24 cellular contexts compared by ENCODE assay signal in the genomic region with DNA sequence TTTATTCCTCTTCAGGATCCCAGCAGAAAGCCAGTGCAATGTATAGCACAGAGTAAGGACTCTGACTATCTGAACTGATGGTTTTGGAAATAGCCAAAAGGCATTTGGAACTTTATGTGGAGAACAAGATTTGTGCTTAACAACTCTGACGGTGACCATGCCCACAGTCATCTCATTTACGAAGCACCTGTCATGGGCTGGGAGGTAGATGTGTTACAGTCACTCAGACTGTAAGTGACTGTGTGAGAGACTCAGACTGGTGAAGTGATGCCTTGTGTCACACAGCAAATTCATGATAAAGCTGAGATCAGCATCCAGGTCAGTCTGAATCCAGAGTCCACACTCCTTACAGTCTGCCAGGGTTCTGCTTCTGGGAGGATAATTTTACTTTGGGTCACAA. TPM values are rescaled to one million over a fixed set of nuclear protein-coding genes. Genes with fewer than 3 reads are reported as not detected.
A peak's percentile ranks its signal among the peaks of the same experiment; 100 is the strongest.
DNase-seq lines count a peak whose midpoint lies in the region; ATAC-seq and TF ChIP-seq lines count a peak whose summit lies in the region.
"Had no signal": no experiment of that assay in that cellular context is flagged by ENCODE, and none has a peak within 500 bp of the region (broad histone marks: within the 10 kb centered on the region; RNA-seq: fewer than 3 reads in every experiment).

No MANE protein-coding gene starts in this region.

- H4K8ac ChIP-seq in mesenchymal stem cell (ENCODE audit: low read length): peak overlapping the region; percentile 40

- H2AFZ ChIP-seq in ACC112 (ENCODE audit: low read length, unreplicated experiment) (no peak overlapping the region), mesenchymal stem cell (ENCODE audit: low read depth, low read length) (no peak overlapping the region)

- peak overlapping the region; percentile 35 for H2BK5ac ChIP-seq in mesenchymal stem cell (ENCODE audit: low read depth, low read length, poor library complexity, severe bottlenecking)

- H3K14ac ChIP-seq in mesenchymal stem cell (ENCODE audit: low read length in 2 of 2): peak overlapping the region in 1 of 2 experiments; percentile 18

- in situ Hi-C loops in G401 (cut with HindIII; ENCODE audit: low sequenced_read_pairs): no loop called here

- no peak overlapping the region for H2BK15ac ChIP-seq in mesenchymal stem cell (ENCODE audit: low read depth, poor library complexity, severe bottlenecking)

- H2BK12ac ChIP-seq in mesenchymal stem cell (ENCODE audit: low read length in 2 of 2): peak overlapping the region; percentile 0 to 83

- ATAC-seq in esophagus mucosa: no peak
- ATAC-seq: heart left ventricle; naive thymus-derived CD8-positive, alpha-beta T cell had no signal

- no peaks in the 10 kb centered on the region for H3K9me3 ChIP-seq in adipocyte (ENCODE audit: control insufficient read depth, low read length)
- no peaks in the 10 kb centered on the region for H3K9me3 ChIP-seq in mesenchymal stem cell (ENCODE audit: control insufficient read depth, low read length)
- H3K9me3 ChIP-seq: heart left ventricle, MG63, vagina had no signal

- H3K18ac ChIP-seq in mesenchymal stem cell (ENCODE audit: low read depth in 1 of 2, low read length in 2 of 2): peak overlapping the region; percentile 37 to 89

- intact Hi-C loops in head of caudate nucleus (cut with DNase I): no loop called here

- H3K4me1 Mint-ChIP-seq in HFFc6 (ENCODE audit: low read depth): peaks cover 84% of the 10 kb centered on the region

- H3K27me3 Mint-ChIP-seq in HFFc6 (ENCODE audit: insufficient read depth): no peaks in the 10 kb centered on the region; the same call in none of the 2 replicates
- H3K27me3 Mint-ChIP-seq: naive thymus-derived CD8-positive, alpha-beta T cell had no signal

- peaks cover 11% of the 10 kb centered on the region for H3K79me1 ChIP-seq in mesenchymal stem cell (replicated peaks; ENCODE audit: low read length, poor library complexity, severe bottlenecking)

- peak overlapping the region; percentile 3 to 73 for H3K4ac ChIP-seq in mesenchymal stem cell (ENCODE audit: low read depth in 1 of 2, low read length in 2 of 2)

- H3K79me2 ChIP-seq in ACC112 (ENCODE audit: control insufficient read depth, insufficient read depth, low read length, unreplicated experiment): no peaks in the 10 kb centered on the region

- peak overlapping the region; percentile 52 for H4K91ac ChIP-seq in mesenchymal stem cell (ENCODE audit: low read length)

- H3K27me3 ChIP-seq in ACC112 (ENCODE audit: insufficient read depth, low read length): no peaks in the 10 kb centered on the region
- no peaks in the 10 kb centered on the region for H3K27me3 ChIP-seq in adipocyte (replicated peaks; ENCODE audit: control insufficient read depth, insufficient read depth, low read length)
- H3K27me3 ChIP-seq in mesenchymal stem cell (ENCODE audit: control insufficient read depth in 1 of 2, insufficient read depth in 1 of 2, low read length in 2 of 2): no peaks in the 10 kb centered on the region
- H3K27me3 ChIP-seq: heart left ventricle, MG63, vagina had no signal

- H2BK120ac ChIP-seq in mesenchymal stem cell (ENCODE audit: low read depth, low read length): no peak overlapping the region

- no peak overlapping the region for H3K4me3 Mint-ChIP-seq in HFFc6
- H3K4me3 Mint-ChIP-seq: naive thymus-derived CD8-positive, alpha-beta T cell had no signal

- H3K36me3 ChIP-seq in ACC112 (ENCODE audit: insufficient read depth, low read length) (no peaks in the 10 kb centered on the region), adipocyte (ENCODE audit: control insufficient read depth, insufficient read depth, low read length, severe bottlenecking) (no peaks in the 10 kb centered on the region), mesenchymal stem cell (ENCODE audit: control insufficient read depth in 1 of 2, insufficient read depth in 2 of 2, low read depth in 1 of 2, low read length in 2 of 2) (peaks cover 2 to 3% of the 10 kb centered on the region in 2 experiments)
- H3K36me3 ChIP-seq: vagina had no signal

- no peak overlapping the region for H3K4me3 ChIP-seq in ACC112 (ENCODE audit: low read depth, low read length)
- no peak overlapping the region for H3K4me3 ChIP-seq in adipocyte (ENCODE audit: low read length)
- no peak overlapping the region for H3K4me3 ChIP-seq in mesenchymal stem cell (ENCODE audit: insufficient read depth in 1 of 2, low read depth in 1 of 2, low read length in 2 of 2)
- H3K4me3 ChIP-seq: heart left ventricle, lung, MG63, skin epidermis, vagina had no signal

- DNase-seq in HFFc6 (no peak), adipocyte (ENCODE audit: low read depth) (no peak), mesenchymal stem cell (no peak), NCI-H82 (lab: John Stamatoyannopoulos, UW) (no peak), head of caudate nucleus (no peak), G401 (ENCODE audit: low spot score) (no peak)
- DNase-seq: activated CD4-positive, CD25-positive, alpha-beta regulatory T cell treated with anti-CD3 and anti-CD28 coated beads, Interleukin-2, amount 50 U/mL, for 72 hours; Calu3; heart left ventricle; MG63; naive thymus-derived CD8-positive, alpha-beta T cell; NCI-H1436 treated with DMSO at 0.1 percent for 48 hours; NCI-H2171 treated with DMSO at 0.1 percent for 48 hours; NCI-H69; posterior cingulate gyrus; stimulated activated CD4-positive, alpha-beta T cell treated with anti-CD3 and anti-CD28 coated beads, Interleukin-4, amount 100 ng/mL, for 4 hours; substantia nigra; T-helper 9 cell had no signal

- TF ChIP-seq CTCF in HFFc6 (IDR thresholded peaks at IDR 0.05): no peak

- peak overlapping the region in 1 of 2 experiments; percentile 68 for H3K23ac ChIP-seq in mesenchymal stem cell (ENCODE audit: low read length in 2 of 2)

- no peak overlapping the region for H3K4me2 ChIP-seq in mesenchymal stem cell (ENCODE audit: low read length, poor library complexity, severe bottlenecking)

- WGBS in mesenchymal stem cell: 91% methylated on average over 2 of the region's 2 CpGs

- peaks cover 16% of the 10 kb centered on the region for H3K36me3 Mint-ChIP-seq in HFFc6 (ENCODE audit: low read depth)

- H3K9ac ChIP-seq in adipocyte (ENCODE audit: low read length): peak overlapping the region; percentile 14
- H3K9ac ChIP-seq in mesenchymal stem cell (ENCODE audit: low read length): peak overlapping the region; percentile 26

- H3K27ac ChIP-seq in ACC112 (ENCODE audit: low read depth, low read length) (peak overlapping the region; percentile 71), mesenchymal stem cell (ENCODE audit: low read length, poor library complexity, severe bottlenecking) (peak overlapping the region; percentile 46)
- H3K27ac ChIP-seq: vagina had no signal

- peak overlapping the region; percentile 70 for H3K27ac Mint-ChIP-seq in HFFc6

- H3K4me1 ChIP-seq in ACC112 (ENCODE audit: control insufficient read depth, insufficient read depth, low read length, unreplicated experiment): peaks cover 83% of the 10 kb centered on the region
- H3K4me1 ChIP-seq in adipocyte (ENCODE audit: control insufficient read depth, insufficient read depth, low read length): peaks cover 72% of the 10 kb centered on the region
- H3K4me1 ChIP-seq in mesenchymal stem cell (ENCODE audit: control insufficient read depth, insufficient read depth, low read depth, low read length): peaks cover 25% of the 10 kb centered on the region

- no peaks in the 10 kb centered on the region for H3K9me3 Mint-ChIP-seq in HFFc6
- H3K9me3 Mint-ChIP-seq: naive thymus-derived CD8-positive, alpha-beta T cell had no signal

- H2AK5ac ChIP-seq in mesenchymal stem cell (ENCODE audit: low read length, severe bottlenecking): peak overlapping the region; percentile 82

RNA-seq across cellular contexts. Expression of a gene that starts 23.9 kb away (rescaled TPM):
- not detected for total RNA-seq in HFFc6 (2021; fragmentation: NEBNext Ultra II Directional; extraction: Animal tissue kit (Norgen Biotek cat#: 25700))
- not detected for polyA plus RNA-seq in mesenchymal stem cell (2013, experiment 1 of 2)
- polyA plus RNA-seq in mesenchymal stem cell (2013, experiment 2 of 2): not detected
- 39.1 TPM for total RNA-seq in esophagus mucosa
- total RNA-seq in G401 (2014; rRNA removed; shearing (Covaris generic)): not detected in 2 replicates
- total RNA-seq: Calu3; cardiac septum; heart left ventricle; lung; naive thymus-derived CD8-positive, alpha-beta T cell had no signal
- polyA plus RNA-seq: heart left ventricle; lung; naive thymus-derived CD8-positive, alpha-beta T cell had no signal

RNA-seq across cellular contexts. Expression of a gene that starts 31.5 kb away (rescaled TPM):
- total RNA-seq in HFFc6 (2021; fragmentation: NEBNext Ultra II Directional; extraction: Animal tissue kit (Norgen Biotek cat#: 25700)): 100 to 1,000 TPM; 176 to 194 (median 185) TPM
- polyA plus RNA-seq in mesenchymal stem cell (2013, experiment 1 of 2): 110 TPM
- 112 TPM for polyA plus RNA-seq in mesenchymal stem cell (2013, experiment 2 of 2)
- total RNA-seq in esophagus mucosa: 256 TPM
- 147 and 164 TPM in 2 replicates for total RNA-seq in G401 (2014; rRNA removed; shearing (Covaris generic))

RNA-seq across cellular contexts. Expression of a gene that starts 38.2 kb away (rescaled TPM):
- 100 to 1,000 TPM in 4 of 6 experiments, 10 to 100 TPM in 2; 91.7 to 117 (median 105) TPM for total RNA-seq in HFFc6 (2021; fragmentation: NEBNext Ultra II Directional; extraction: Animal tissue kit (Norgen Biotek cat#: 25700))
- polyA plus RNA-seq in mesenchymal stem cell (2013, experiment 1 of 2): 114 TPM
- 114 TPM for polyA plus RNA-seq in mesenchymal stem cell (2013, experiment 2 of 2)
- 57.6 TPM for total RNA-seq in esophagus mucosa
- total RNA-seq in G401 (2014; rRNA removed; shearing (Covaris generic)): 8.6 and 10.7 TPM in 2 replicates

Comparison
In these comparisons a context has a peak if more than half of its experiments do, and no peak if none do; other contexts are left out.
1. RNA of a gene that starts 23.9 kb away (total RNA-seq): 39.1 TPM in esophagus mucosa (single experiment); not detected in HFFc6 and not detected in G401; every median in the first group is over 10 times any median in the second.